7 cellular contexts compared by ENCODE assay signal in the genomic region with DNA sequence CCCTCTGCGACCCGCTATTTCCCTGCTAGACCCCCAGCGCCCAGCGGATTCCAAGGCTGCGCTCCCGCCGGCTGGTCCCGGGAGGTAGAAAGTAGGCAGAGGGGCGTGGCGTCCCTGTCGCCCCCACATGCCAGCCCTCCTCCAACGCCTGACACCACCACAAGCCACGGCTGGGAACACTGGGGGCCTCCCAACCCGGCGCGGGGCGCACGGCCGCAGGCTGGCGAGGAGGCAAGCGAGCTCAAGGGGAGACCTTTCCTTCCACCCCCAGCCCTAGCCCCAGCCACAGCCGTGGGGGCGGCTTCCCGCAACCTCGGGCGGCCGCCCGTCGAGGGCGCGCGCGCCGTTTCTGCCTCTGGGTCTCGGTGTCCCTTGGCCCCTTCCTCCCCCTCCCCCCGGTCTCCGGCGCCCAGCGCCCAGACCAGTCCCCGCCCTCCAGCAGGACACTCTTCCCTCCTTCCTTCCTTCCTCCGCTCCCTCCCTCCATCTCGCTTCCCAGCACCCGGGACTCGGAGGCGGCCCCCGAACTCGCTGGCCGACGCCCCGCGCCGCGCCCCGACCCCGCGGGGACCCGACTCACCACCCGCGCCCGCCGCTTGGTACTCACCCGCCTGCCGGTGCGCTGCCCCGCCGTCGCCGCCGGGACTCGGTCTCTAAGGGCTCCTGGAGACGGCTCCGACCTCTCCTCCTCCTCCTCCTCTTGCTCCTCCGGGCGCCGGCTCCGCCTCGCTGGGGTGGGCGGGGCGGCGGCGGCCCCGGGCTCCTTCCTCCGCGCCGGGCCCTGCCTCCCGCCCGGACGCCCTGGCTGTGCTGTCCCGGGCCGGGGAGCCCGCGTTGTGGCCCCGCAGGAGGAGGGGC. TPM values are rescaled to one million over a fixed set of nuclear protein-coding genes. Genes with fewer than 3 reads are reported as not detected.
DNase-seq lines count a peak whose midpoint lies in the region; ATAC-seq, FAIRE-seq and TF ChIP-seq lines count a peak whose summit lies in the region.

A gene (minus strand): TSS at position 731 of the 858 bp plus-strand sequence. CDS start 125,781 bp downstream, outside the sequence.

- TF ChIP-seq CTCF in SK-N-SH (IDR thresholded peaks at IDR 0.05) (no peak), colonic mucosa (IDR thresholded peaks at IDR 0.05) (no peak)

- H3K4me2 ChIP-seq in SK-N-SH = peak within 1 kb of the TSS; percentile 88

- peaks cover 8% of the 10 kb centered on the region for H3F3A ChIP-seq in SK-N-SH (replicated peaks; ENCODE audit: insufficient read depth)

- DNase-seq in SK-N-SH = peak; percentile 90
- DNase-seq in colonic mucosa = peak; percentile 82
- DNase-seq in islet precursor cell = peak; percentile 93
- peak; percentile 79 for DNase-seq in small intestine
- DNase-seq in GF-D8 (lab: John Stamatoyannopoulos, UW) = no peak

- WGBS in SK-N-SH (ENCODE audit: low lambda C conversion rate) = 3% methylated on average over 36 of the region's 93 CpGs
- 1% methylated on average over 58 to 93 of the region's 93 CpGs for WGBS in small intestine, 3 donors

- peaks cover 0 to 27% of the 10 kb centered on the region in 2 experiments; a peak in 3 of 4 replicates for H3K4me1 ChIP-seq in SK-N-SH (ENCODE audit: control insufficient read depth in 1 of 2, insufficient read depth in 2 of 2, low read depth in 1 of 2, low read length in 1 of 2)
- H3K4me1 ChIP-seq in colonic mucosa = no peaks in the 10 kb centered on the region
- peaks cover 3 to 9% of the 10 kb centered on the region in 2 donors for H3K4me1 ChIP-seq in small intestine (ENCODE audit: control insufficient read depth in 2 of 2, insufficient read depth in 1 of 2, low read depth in 1 of 2, low read length in 1 of 2)

- H3K4me3 ChIP-seq in GM08714 (ENCODE audit: low read length) (peak within 1 kb of the TSS; percentile 19), SK-N-SH (ENCODE audit: low read depth in 2 of 2, low read length in 1 of 2) (peak within 1 kb of the TSS; percentile 77 to 91), colonic mucosa (peak within 1 kb of the TSS; percentile 69), small intestine (ENCODE audit: low read depth in 1 of 2, low read length in 2 of 2) (peak within 1 kb of the TSS; percentile 68 to 99)

- CTCF ChIA-PET in SK-N-SH (lab: Yijun Ruan, JAX) = interaction anchor here (0.8 to 5.7 kb wide), 5 partner anchors 17 to 298 kb away, joined by 3 to 26 read pairs (median 7); no protein-coding TSS in a partner anchor

- no peak for TF ChIP-seq RAD21 in SK-N-SH (IDR thresholded peaks at IDR 0.05; ENCODE audit: low read length)

- peak; percentile 58 for ATAC-seq in HG02678 (IDR thresholded peaks at IDR 0.05; ENCODE audit: unreplicated experiment)

- H3K27ac ChIP-seq in SK-N-SH (ENCODE audit: low read depth in 2 of 2, low read length in 1 of 2) (peak within 1 kb of the TSS; percentile 84 to 87), colonic mucosa (peak within 1 kb of the TSS; percentile 91), small intestine (ENCODE audit: low read depth in 1 of 2, low read length in 1 of 2) (peak within 1 kb of the TSS; percentile 92 to 100)

- no peaks in the 10 kb centered on the region for H3K9me2 ChIP-seq in SK-N-SH

- H2AFZ ChIP-seq in SK-N-SH (ENCODE audit: low read depth) = peak within 1 kb of the TSS; percentile 78

- H4K20me1 ChIP-seq in SK-N-SH (ENCODE audit: insufficient read depth) = peaks cover 15% of the 10 kb centered on the region

- intact Hi-C loops in colonic mucosa (cut with DNase I) = no loop called here

- peaks cover 13 to 21% of the 10 kb centered on the region in 2 experiments for H3K36me3 ChIP-seq in SK-N-SH (replicated peaks in 1 of 2; ENCODE audit: control insufficient read depth in 1 of 2, insufficient read depth in 2 of 2, low read length in 1 of 2)
- H3K36me3 ChIP-seq in colonic mucosa = no peaks in the 10 kb centered on the region
- H3K36me3 ChIP-seq in small intestine (ENCODE audit: control insufficient read depth in 2 of 2, insufficient read depth in 2 of 2, low read length in 2 of 2) = no peaks in the 10 kb centered on the region

- H3K27me3 ChIP-seq in SK-N-SH (ENCODE audit: insufficient read depth) (no peaks in the 10 kb centered on the region), colonic mucosa (no peaks in the 10 kb centered on the region), small intestine (ENCODE audit: control insufficient read depth in 2 of 2, insufficient read depth in 2 of 2, low read length in 2 of 2) (peaks cover 0 to 8% of the 10 kb centered on the region in 2 donors)

- H3K9me3 ChIP-seq in SK-N-SH (no peaks in the 10 kb centered on the region), colonic mucosa (no peaks in the 10 kb centered on the region), small intestine (ENCODE audit: control insufficient read depth, low read depth) (no peaks in the 10 kb centered on the region)

- POLR2A ChIA-PET in SK-N-SH (lab: Yijun Ruan, JAX) = no interaction called here

- H3K9ac ChIP-seq in SK-N-SH = peak within 1 kb of the TSS; percentile 89
- H3K9ac ChIP-seq in colonic mucosa (ENCODE audit: low read depth in 2 of 2, low read length in 2 of 2) = peak within 1 kb of the TSS; percentile 90 to 91

- no peak for FAIRE-seq in small intestine (lab: Jason Lieb, UNC)

- TF ChIP-seq EP300 in SK-N-SH (IDR thresholded peaks at IDR 0.05; ENCODE audit: borderline replicate concordance in 1 of 2, low read depth in 1 of 2, low read length in 1 of 2) = no peak

- H3K79me2 ChIP-seq in SK-N-SH (ENCODE audit: insufficient read depth) = peaks cover 61% of the 10 kb centered on the region

TF ChIP-seq in SK-N-SH, 30 proteins besides CTCF, POLR2A, EP300 and RAD21 (continues in another document):
- TF ChIP-seq SIN3A (IDR thresholded peaks at IDR 0.05; ENCODE audit: borderline replicate concordance, low read depth, low read length) (no peak), TCF12 (IDR thresholded peaks at IDR 0.05) (no peak), RXRA (IDR thresholded peaks at IDR 0.05; ENCODE audit: borderline replicate concordance, low read depth) (no peak), RCOR1 (IDR thresholded peaks at IDR 0.05; ENCODE audit: low read length) (no peak), MEF2A (IDR thresholded peaks at IDR 0.05; ENCODE audit: borderline replicate concordance, low read depth) (no peak), POLR2AphosphoS5 (IDR thresholded peaks at IDR 0.05; ENCODE audit: low read depth, low read length) (peak; percentile 62; the same call in 1 of the 2 replicates), GABPA (IDR thresholded peaks at IDR 0.05; ENCODE audit: low read depth) (peak; percentile 22; the same call in 1 of the 2 replicates)
- TF ChIP-seq, protein P1, sequence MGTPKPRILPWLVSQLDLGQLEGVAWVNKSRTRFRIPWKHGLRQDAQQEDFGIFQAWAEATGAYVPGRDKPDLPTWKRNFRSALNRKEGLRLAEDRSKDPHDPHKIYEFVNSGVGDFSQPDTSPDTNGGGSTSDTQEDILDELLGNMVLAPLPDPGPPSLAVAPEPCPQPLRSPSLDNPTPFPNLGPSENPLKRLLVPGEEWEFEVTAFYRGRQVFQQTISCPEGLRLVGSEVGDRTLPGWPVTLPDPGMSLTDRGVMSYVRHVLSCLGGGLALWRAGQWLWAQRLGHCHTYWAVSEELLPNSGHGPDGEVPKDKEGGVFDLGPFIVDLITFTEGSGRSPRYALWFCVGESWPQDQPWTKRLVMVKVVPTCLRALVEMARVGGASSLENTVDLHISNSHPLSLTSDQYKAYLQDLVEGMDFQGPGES (IDR thresholded peaks at IDR 0.05; ENCODE audit: low read depth, low read length) = no peak
- TF ChIP-seq, protein P2, sequence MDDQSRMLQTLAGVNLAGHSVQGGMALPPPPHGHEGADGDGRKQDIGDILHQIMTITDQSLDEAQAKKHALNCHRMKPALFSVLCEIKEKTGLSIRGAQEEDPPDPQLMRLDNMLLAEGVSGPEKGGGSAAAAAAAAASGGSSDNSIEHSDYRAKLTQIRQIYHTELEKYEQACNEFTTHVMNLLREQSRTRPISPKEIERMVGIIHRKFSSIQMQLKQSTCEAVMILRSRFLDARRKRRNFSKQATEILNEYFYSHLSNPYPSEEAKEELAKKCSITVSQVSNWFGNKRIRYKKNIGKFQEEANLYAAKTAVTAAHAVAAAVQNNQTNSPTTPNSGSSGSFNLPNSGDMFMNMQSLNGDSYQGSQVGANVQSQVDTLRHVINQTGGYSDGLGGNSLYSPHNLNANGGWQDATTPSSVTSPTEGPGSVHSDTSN (IDR thresholded peaks at IDR 0.05) = peak; percentile 6; the same call in 1 of the 2 replicates
- TF ChIP-seq, protein P3, sequence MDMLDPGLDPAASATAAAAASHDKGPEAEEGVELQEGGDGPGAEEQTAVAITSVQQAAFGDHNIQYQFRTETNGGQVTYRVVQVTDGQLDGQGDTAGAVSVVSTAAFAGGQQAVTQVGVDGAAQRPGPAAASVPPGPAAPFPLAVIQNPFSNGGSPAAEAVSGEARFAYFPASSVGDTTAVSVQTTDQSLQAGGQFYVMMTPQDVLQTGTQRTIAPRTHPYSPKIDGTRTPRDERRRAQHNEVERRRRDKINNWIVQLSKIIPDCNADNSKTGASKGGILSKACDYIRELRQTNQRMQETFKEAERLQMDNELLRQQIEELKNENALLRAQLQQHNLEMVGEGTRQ (IDR thresholded peaks at IDR 0.05; ENCODE audit: borderline replicate concordance, low read depth, low read length) = no peak

RNA-seq across cellular contexts. Expression of the gene that starts here (rescaled TPM):
- polyA plus RNA-seq in SK-N-SH (2012; rRNA removed) = 41.2 and 56.1 TPM in 2 replicates
- polyA plus RNA-seq in SK-N-SH (2012; cell fraction: cytosol; rRNA removed) = 64.5 and 77.0 TPM in 2 replicates
- 15.4 and 30.0 TPM in 2 replicates for polyA plus RNA-seq in SK-N-SH (2012; cell fraction: nucleus; rRNA removed)
- 100 to 1,000 TPM in 1 of 2 donors, 10 to 100 TPM in 1; 77.1 to 131 TPM for total RNA-seq in colonic mucosa
- polyA plus RNA-seq in small intestine = 100 to 1,000 TPM in 2 of 3 donors, 10 to 100 TPM in 1; 52.8 to 162 (median 145) TPM

Comparison
In these comparisons a context has a peak if more than half of its experiments do, and no peak if none do; other contexts are left out.
1. H3K4me3 ChIP-seq: peak in every context shown above with its lines; median percentile 84 in SK-N-SH; 84 in small intestine; 69 in colonic mucosa; 19 in GM08714.